ENCODE assay signal across 19 cellular contexts in genomic region chr11:9206496-9206895, GRCh38. TPM values are rescaled to one million over a fixed set of nuclear protein-coding genes. Genes with fewer than 3 reads are reported as not detected.
DNase-seq lines count a peak whose midpoint lies in the region; ATAC-seq and TF ChIP-seq lines count a peak whose summit lies in the region.
"Had no signal": no experiment of that assay in that cellular context is flagged by ENCODE, and none has a peak within 500 bp of the region (broad histone marks: within the 10 kb centered on the region; RNA-seq: fewer than 3 reads in every experiment).

No MANE protein-coding gene starts in this region.

- DNase-seq in EL (peak; percentile 79), SK-N-DZ (ENCODE audit: low spot score) (peak; percentile 11), fibroblast of gingiva (ENCODE audit: low read depth) (peak; percentile 53), retinal pigment epithelial cell (ENCODE audit: low read depth) (peak; percentile 18), NCI-H1694 treated with DMSO at 0.1 percent for 48 hours (lab: John Stamatoyannopoulos, UW) (no peak)
- DNase-seq: activated CD4-positive, alpha-beta memory T cell treated with anti-CD3 and anti-CD28 coated beads, Interleukin-2, amount 10 ng/mL, durations not matched to agents 7 days and 5 days; amygdala; CD4-positive, CD25-positive, alpha-beta regulatory T cell; dermis blood vessel endothelial cell; left ventricle myocardium inferior; MM.1S; naive B cell; NCI-H2029 treated with DMSO at 0.1 percent for 48 hours; NCI-H526 had no signal

- TF ChIP-seq CTCF in retinal pigment epithelial cell (conservative IDR thresholded peaks at IDR 0.05; ENCODE audit: low read depth, low read length), result no peak

- ATAC-seq in HG02588 (IDR thresholded peaks at IDR 0.05; ENCODE audit: unreplicated experiment) (no peak), HG03159 (IDR thresholded peaks at IDR 0.05; ENCODE audit: unreplicated experiment) (no peak)
- ATAC-seq: esophagus mucosa, HCT116, Panc1 had no signal

- H3K4me3 ChIP-seq in retinal pigment epithelial cell (ENCODE audit: low read length), result no peak overlapping the region
- H3K4me3 ChIP-seq: left ventricle myocardium inferior had no signal

RNA-seq across cellular contexts. Expression of gene DENND5A, which starts 58.7 kb away (rescaled TPM):
- polyA plus RNA-seq in SK-N-DZ (2014; cell fraction: cytosol; rRNA removed), result 59.6 and 65.2 TPM in 2 replicates
- polyA plus RNA-seq in SK-N-DZ (2014; cell fraction: nucleus; rRNA removed), result 86.4 and 97.3 TPM in 2 replicates
